In genomic region chr12:109477963-109478315, GRCh38 we compare ENCODE assay signal across 8 cellular contexts. TPM values are rescaled to one million over a fixed set of nuclear protein-coding genes. Genes with fewer than 3 reads are reported as not detected.
DNase-seq lines count a peak whose midpoint lies in the region; ATAC-seq and TF ChIP-seq lines count a peak whose summit lies in the region.

No MANE protein-coding gene starts in this region.

- intact Hi-C loops in A673 (cut with micrococcal nuclease; ENCODE audit: unreplicated experiment), result loop anchor here (5.0 kb wide), 1 partner anchor 46 kb away; no protein-coding TSS in a partner anchor

- H3K9me3 ChIP-seq in A673 (ENCODE audit: low read depth, low read length, poor library complexity, severe bottlenecking) (no peaks in the 10 kb centered on the region), muscle layer of colon (ENCODE audit: low read length) (no peaks in the 10 kb centered on the region)

- CTCF ChIA-PET in A673 (lab: Charles Lee), result interaction anchor here (0.7 kb wide), 1 partner anchor 330 kb away, joined by 3 read pairs; no protein-coding TSS in a partner anchor

- no peak for TF ChIP-seq CTCF in A673 (conservative IDR thresholded peaks at IDR 0.05; ENCODE audit: low read depth, low read length)
- no peak for TF ChIP-seq CTCF in chondrocyte (IDR thresholded peaks at IDR 0.05)

- H3K27me3 ChIP-seq in A673 (replicated peaks; ENCODE audit: insufficient read depth, low read depth, low read length, poor library complexity) (no peaks in the 10 kb centered on the region), muscle layer of colon (ENCODE audit: control insufficient read depth in 1 of 2, insufficient read depth in 2 of 2, low read length in 2 of 2) (no peaks in the 10 kb centered on the region)

- no peaks in the 10 kb centered on the region for H3K9me3 Mint-ChIP-seq in IgD-negative memory B cell
- no peaks in the 10 kb centered on the region for H3K9me3 Mint-ChIP-seq in chondrocyte (ENCODE audit: low read depth)

- H3K4me1 Mint-ChIP-seq in IgD-negative memory B cell (peaks cover 26 to 43% (median 31%) of the 10 kb centered on the region in 3 donors), chondrocyte (ENCODE audit: low read depth) (peaks cover 47% of the 10 kb centered on the region)

- no peaks in the 10 kb centered on the region for H3K36me3 ChIP-seq in A673 (ENCODE audit: insufficient read depth, low read length, poor library complexity, severe bottlenecking)
- H3K36me3 ChIP-seq in muscle layer of colon (ENCODE audit: insufficient read depth, low read length), result no peaks in the 10 kb centered on the region

- H3K36me3 Mint-ChIP-seq in IgD-negative memory B cell (no peaks in the 10 kb centered on the region), chondrocyte (ENCODE audit: low read depth) (no peaks in the 10 kb centered on the region)

- H3K27ac Mint-ChIP-seq in IgD-negative memory B cell (peak overlapping the region; percentile 94 to 99 (median 99)), chondrocyte (ENCODE audit: unreplicated experiment) (peak overlapping the region; percentile 99)

- TSS peak; percentile 74 for BruUV-seq in A673 (replicated peaks; lab: Mats Ljungman, UMichigan)

- H3K4me1 ChIP-seq in A673 (ENCODE audit: insufficient read depth, low read length, poor library complexity, severe bottlenecking) (peaks cover 17% of the 10 kb centered on the region), muscle layer of colon (ENCODE audit: insufficient read depth, low read length) (peaks cover 49% of the 10 kb centered on the region)

- peak overlapping the region; percentile 85 for H3K9ac ChIP-seq in muscle layer of colon (ENCODE audit: low read length)

- ATAC-seq in GM21360 (IDR thresholded peaks at IDR 0.05; ENCODE audit: unreplicated experiment), result no peak

- peak overlapping the region; percentile 99 for H3K27ac ChIP-seq in A673 (ENCODE audit: low read depth, low read length, poor library complexity, severe bottlenecking)
- H3K27ac ChIP-seq in muscle layer of colon (ENCODE audit: low read depth, low read length), result peak overlapping the region; percentile 97

- H3K4me3 ChIP-seq in A673 (ENCODE audit: low read depth, low read length, poor library complexity, severe bottlenecking) (peak overlapping the region; percentile 89), muscle layer of colon (ENCODE audit: low read depth in 1 of 2, low read length in 2 of 2) (peak overlapping the region; percentile 78 to 98)

- DNase-seq in A673 (ENCODE audit: low spot score) (no peak), chondrocyte (ENCODE audit: low spot score) (no peak), midbrain (lab: John Stamatoyannopoulos, UW) (no peak), HCEC 1CT (no peak)
- DNase-seq in central memory CD4-positive, alpha-beta T cell, result no peak

- H3K27me3 Mint-ChIP-seq in IgD-negative memory B cell (no peaks in the 10 kb centered on the region), chondrocyte (ENCODE audit: low read depth) (no peaks in the 10 kb centered on the region)

- H3K4me3 Mint-ChIP-seq in IgD-negative memory B cell, result peak overlapping the region; percentile 96 to 100 (median 98)
- H3K4me3 Mint-ChIP-seq in chondrocyte (ENCODE audit: unreplicated experiment), result peak overlapping the region; percentile 89

- POLR2A ChIA-PET in A673 (lab: Charles Lee; ENCODE audit: low non-redundant PET), result no interaction called here

RNA-seq across cellular contexts. Expression of gene UBE3B, which starts 0.5 kb away (rescaled TPM):
- total RNA-seq in A673 (2021), result 29.2 and 31.7 TPM in 2 replicates
- 23.3 TPM for polyA plus RNA-seq in IgD-negative memory B cell
- total RNA-seq in chondrocyte, result 32.9 to 39.5 TPM (median 33.8 TPM) in 3 replicates

RNA-seq across cellular contexts. Expression of gene KCTD10, which starts 0.8 kb away (rescaled TPM):
- total RNA-seq in A673 (2021), result 54.5 and 55.2 TPM in 2 replicates
- 18.3 TPM for polyA plus RNA-seq in IgD-negative memory B cell
- total RNA-seq in chondrocyte, result 57.2 to 80.4 TPM (median 73.4 TPM) in 3 replicates
